12 cellular contexts compared by ENCODE assay signal in genomic region chr1:19456915-19457554, GRCh38. TPM values are rescaled to one million over a fixed set of nuclear protein-coding genes. Genes with fewer than 3 reads are reported as not detected.
DNase-seq lines count a peak whose midpoint lies in the region; ATAC-seq and TF ChIP-seq lines count a peak whose summit lies in the region.
"Had no signal": no experiment of that assay in that cellular context is flagged by ENCODE, and none has a peak within 500 bp of the region (broad histone marks: within the 10 kb centered on the region; RNA-seq: fewer than 3 reads in every experiment).

No MANE protein-coding gene starts in this region.

- H3K27ac ChIP-seq in fibroblast of lung (ENCODE audit: insufficient read depth, low read length) = peak overlapping the region; percentile 22
- H3K27ac ChIP-seq: epithelial cell of prostate had no signal

- H3K27me3 ChIP-seq in fibroblast of lung (ENCODE audit: control insufficient read depth, insufficient read depth, low read length) = no peaks in the 10 kb centered on the region
- H3K27me3 ChIP-seq in skeletal muscle satellite cell (ENCODE audit: control insufficient read depth, insufficient read depth, low read length) = no peaks in the 10 kb centered on the region

- peak; percentile 52 for DNase-seq in NCI-H82 (lab: John Stamatoyannopoulos, UW)
- no peak for DNase-seq in NCI-H82 treated with DMSO at 0.1 percent for 48 hours (lab: John Stamatoyannopoulos, UW; ENCODE audit: unreplicated experiment)
- peak; percentile 66 for DNase-seq in NCI-H524 treated with DMSO at 0.1 percent for 48 hours (lab: John Stamatoyannopoulos, UW)
- peak; percentile 39 to 78 for DNase-seq in fibroblast of lung (ENCODE audit: low read depth in 2 of 2)
- no peak for DNase-seq in activated effector memory CD4-positive, alpha-beta T cell treated with anti-CD3 and anti-CD28 coated beads, Interleukin-2, amount 50 U/mL, for 16 hours
- DNase-seq in AG20443 (ENCODE audit: low spot score) = no peak
- DNase-seq: activated effector memory CD4-positive, alpha-beta T cell treated with Interleukin-2 at 50 U/mL for 16 hours; NCI-H446; T-helper 1 cell had no signal

- peaks cover 1% of the 10 kb centered on the region for H4K20me1 ChIP-seq in fibroblast of lung (ENCODE audit: control insufficient read depth, extremely low read depth, insufficient read depth, low read length)

- H3K4me1 ChIP-seq in fibroblast of lung (ENCODE audit: control insufficient read depth, extremely low read depth, insufficient read depth, low read length) (peaks cover 37% of the 10 kb centered on the region), skeletal muscle satellite cell (ENCODE audit: control insufficient read depth, insufficient read depth, low read length) (peaks cover 63% of the 10 kb centered on the region)

- ATAC-seq in GM18519 (IDR thresholded peaks at IDR 0.05; ENCODE audit: low FRiP score, unreplicated experiment) = no peak

- TF ChIP-seq CTCF in fibroblast of lung (conservative IDR thresholded peaks at IDR 0.05 in 1 of 2, IDR thresholded peaks at IDR 0.05 in 1 of 2; ENCODE audit: low read depth in 1 of 2, low read length in 2 of 2) = no peak

- peaks cover 91% of the 10 kb centered on the region for H3K79me2 ChIP-seq in fibroblast of lung (ENCODE audit: control insufficient read depth, insufficient read depth, low read length)

- H3K9ac ChIP-seq in fibroblast of lung (ENCODE audit: insufficient read depth, low read length) = no peak overlapping the region
- no peak overlapping the region for H3K9ac ChIP-seq in skeletal muscle satellite cell (ENCODE audit: low read depth, low read length)

- H3K36me3 ChIP-seq in fibroblast of lung (ENCODE audit: control insufficient read depth, insufficient read depth, low read length) = no peaks in the 10 kb centered on the region
- H3K36me3 ChIP-seq in skeletal muscle satellite cell (ENCODE audit: insufficient read depth, low read length) = no peaks in the 10 kb centered on the region

- H3K9me3 ChIP-seq in fibroblast of lung (ENCODE audit: control insufficient read depth, insufficient read depth, low read depth, low read length) (no peaks in the 10 kb centered on the region), skeletal muscle satellite cell (replicated peaks; ENCODE audit: low read length) (no peaks in the 10 kb centered on the region)

- H3K4me3 ChIP-seq in fibroblast of lung (replicated peaks in 1 of 4; ENCODE audit: control extremely low read depth in 1 of 4, insufficient read depth in 1 of 4, low read depth in 3 of 4, low read length in 4 of 4) (no peak overlapping the region), skeletal muscle satellite cell (ENCODE audit: low read length) (no peak overlapping the region)

- no peak overlapping the region for H3K4me2 ChIP-seq in fibroblast of lung (ENCODE audit: extremely low read depth, insufficient read depth, low read length)
- H3K4me2 ChIP-seq in skeletal muscle satellite cell (ENCODE audit: low read length) = peak overlapping the region; percentile 12

- H2AFZ ChIP-seq in fibroblast of lung (ENCODE audit: low read length) = no peak overlapping the region

RNA-seq across cellular contexts. Expression of gene CAPZB, which starts 28.3 kb away (rescaled TPM):
- 77.6 and 104 TPM in 2 replicates for total RNA-seq in fibroblast of lung
- 495 and 519 TPM in 2 replicates for polyA plus RNA-seq in fibroblast of lung
- 514 and 539 TPM in 2 replicates for polyA plus RNA-seq in fibroblast of lung (2012)
- polyA minus RNA-seq in fibroblast of lung (ENCODE audit: low replicate concordance) = 153 and 154 TPM in 2 replicates
- total RNA-seq in skeletal muscle satellite cell (2012; rRNA removed) = 166 and 196 TPM in 2 replicates

Comparison
In these comparisons a context has a peak if more than half of its experiments do, and no peak if none do; other contexts are left out.
1. DNase-seq: peak in NCI-H82 (single experiment), NCI-H524 treated with DMSO at 0.1 percent for 48 hours (single experiment) and fibroblast of lung (2 of 2); none in NCI-H82 treated with DMSO at 0.1 percent for 48 hours (single experiment), activated effector memory CD4-positive, alpha-beta T cell treated with anti-CD3 and anti-CD28 coated beads, Interleukin-2, amount 50 U/mL, for 16 hours (single experiment) and AG20443 (single experiment).